ENCODE assay signal across 21 cellular contexts in the genomic region with DNA sequence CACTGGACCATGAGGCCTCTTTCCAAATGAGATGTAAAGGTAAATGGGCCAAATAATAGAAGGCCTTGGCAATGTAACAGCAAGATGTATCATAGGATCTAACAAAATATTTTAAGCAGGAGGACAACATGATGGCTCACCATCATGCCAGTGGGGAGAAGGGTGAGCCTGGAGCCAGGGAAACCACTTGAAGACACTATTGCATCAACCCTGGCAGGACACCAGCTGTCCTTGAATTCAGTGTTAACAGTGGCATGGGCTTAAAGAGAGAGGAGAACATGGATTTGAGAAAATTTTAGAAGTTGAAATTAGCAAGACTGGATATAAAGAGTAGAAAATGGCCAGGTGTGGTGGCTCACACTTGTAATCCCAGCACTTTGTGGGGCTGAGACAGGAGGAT.
"Had no signal": no experiment of that assay in that cellular context is flagged by ENCODE, and none has a peak within 500 bp of the region (broad histone marks: within the 10 kb centered on the region; RNA-seq: fewer than 3 reads in every experiment).

No MANE protein-coding gene starts in this region.

- H3K27ac Mint-ChIP-seq: activated CD4-positive, alpha-beta T cell treated with anti-CD3 and anti-CD28 coated beads for 36 hours; activated naive CD8-positive, alpha-beta T cell; endodermal cell; naive thymus-derived CD8-positive, alpha-beta T cell; WTC11 had no signal

- H3K36me3 ChIP-seq: gastrocnemius medialis, heart left ventricle, ovary, sigmoid colon, spleen, tibial nerve, vagina had no signal

- DNase-seq: activated CD4-positive, alpha-beta T cell treated with anti-CD3 and anti-CD28 coated beads for 36 hours; activated CD4-positive, alpha-beta T cell treated with anti-CD3 and anti-CD28 coated beads, Interleukin-2, amount 50 U/mL, for 48 hours; activated gamma-delta T cell treated with Interleukin-2 at 50 U/mL for 16 hours; amygdala; caudate nucleus; endodermal cell; mesenchymal stem cell; naive thymus-derived CD8-positive, alpha-beta T cell; ovary; sigmoid colon; spleen; stimulated activated CD8-positive, alpha-beta memory T cell treated with anti-CD3 and anti-CD28 coated beads, Interleukin-4, amount 100 ng/mL, for 48 hours; stimulated activated naive CD4-positive, alpha-beta T cell treated with Interleukin-2 at 50 U/mL for 16 hours; substantia nigra had no signal

- H3K4me3 Mint-ChIP-seq: activated CD4-positive, alpha-beta T cell treated with anti-CD3 and anti-CD28 coated beads for 36 hours; activated naive CD8-positive, alpha-beta T cell; endodermal cell; naive thymus-derived CD8-positive, alpha-beta T cell; WTC11 had no signal

- H3K9me3 ChIP-seq: gastrocnemius medialis, ovary, sigmoid colon, vagina had no signal

- H3K4me3 ChIP-seq: gastrocnemius medialis, heart left ventricle, ovary, sigmoid colon, spleen, tibial nerve, vagina had no signal

- H3K27me3 ChIP-seq: gastrocnemius medialis, heart left ventricle, ovary, sigmoid colon, tibial nerve, vagina had no signal

- H3K4me1 Mint-ChIP-seq: activated CD4-positive, alpha-beta T cell treated with anti-CD3 and anti-CD28 coated beads for 36 hours had no signal

- H3K36me3 Mint-ChIP-seq: activated naive CD8-positive, alpha-beta T cell; naive thymus-derived CD8-positive, alpha-beta T cell; WTC11 had no signal

- H3K9me3 Mint-ChIP-seq: endodermal cell had no signal

- ATAC-seq: activated CD4-positive, alpha-beta T cell treated with anti-CD3 and anti-CD28 coated beads for 36 hours; gastrocnemius medialis; heart left ventricle; naive thymus-derived CD8-positive, alpha-beta T cell; WTC11 had no signal

- H3K27ac ChIP-seq: epithelial cell of prostate, gastrocnemius medialis, heart left ventricle, ovary, sigmoid colon, spleen, tibial nerve, vagina had no signal
